ENCODE assay signal across 20 cellular contexts in the genomic region with DNA sequence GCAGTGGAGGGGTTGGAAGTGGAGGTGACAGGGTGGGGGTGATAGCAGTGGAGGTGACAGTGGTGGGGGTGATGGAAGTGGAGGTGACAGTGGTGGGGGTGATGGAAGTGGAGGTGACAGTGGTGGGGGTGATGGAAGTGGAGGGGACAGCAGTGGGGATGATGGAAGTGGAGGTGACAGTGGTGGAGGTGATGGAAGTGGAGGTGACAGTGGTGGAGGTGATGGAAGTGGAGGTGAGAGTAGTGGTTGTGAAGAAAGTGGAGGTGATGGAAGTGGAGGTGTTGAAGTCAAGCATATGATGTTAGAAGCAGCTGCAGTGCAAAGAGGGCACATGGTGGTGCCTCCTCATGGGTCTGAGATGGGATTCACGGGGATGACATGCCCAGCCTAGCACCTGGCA.
DNase-seq lines count a peak whose midpoint lies in the region; ATAC-seq lines count a peak whose summit lies in the region.
"Had no signal": no experiment of that assay in that cellular context is flagged by ENCODE, and none has a peak within 500 bp of the region (broad histone marks: within the 10 kb centered on the region; RNA-seq: fewer than 3 reads in every experiment).

No MANE protein-coding gene starts in this region.

- no peak overlapping the region for H2AK5ac ChIP-seq in neuronal stem cell (ENCODE audit: low read depth, low read length)

- peaks cover 13% of the 10 kb centered on the region for H3K27me3 Mint-ChIP-seq in memory B cell
- H3K27me3 Mint-ChIP-seq: CD4-positive, alpha-beta memory T cell; CD4-positive, CD25-positive, alpha-beta regulatory T cell had no signal

- 0 out of 2 replicates have a peak overlapping the region, but pooled peaks have one; percentile 52 for H3K4me2 ChIP-seq in BLaER1
- H3K4me2 ChIP-seq in neuronal stem cell (ENCODE audit: insufficient read depth, low read length, poor library complexity, severe bottlenecking) = no peak overlapping the region
- H3K4me2 ChIP-seq: A549 had no signal

- H2AFZ ChIP-seq in neuronal stem cell (ENCODE audit: low read length) = no peak overlapping the region

- H3K4me3 Mint-ChIP-seq in memory B cell = no peak overlapping the region
- H3K4me3 Mint-ChIP-seq: B cell; CD14-positive monocyte; CD4-positive, alpha-beta memory T cell; CD8-positive, alpha-beta memory T cell had no signal

- peaks cover 10% of the 10 kb centered on the region for H3K4me1 Mint-ChIP-seq in memory B cell
- H3K4me1 Mint-ChIP-seq: CD14-positive monocyte; CD4-positive, alpha-beta memory T cell; CD4-positive, CD25-positive, alpha-beta regulatory T cell; CD8-positive, alpha-beta memory T cell had no signal

- H3K9ac ChIP-seq in BLaER1 (no peak overlapping the region), neuronal stem cell (ENCODE audit: low read depth, low read length, poor library complexity) (no peak overlapping the region)

- H4K91ac ChIP-seq in neuronal stem cell (ENCODE audit: low read depth, low read length, poor library complexity) = no peak overlapping the region

- H3K79me1 ChIP-seq in neuronal stem cell (ENCODE audit: low read depth, low read length) = no peaks in the 10 kb centered on the region

- H3K9me3 ChIP-seq in BLaER1 = no peaks in the 10 kb centered on the region
- no peaks in the 10 kb centered on the region for H3K9me3 ChIP-seq in neuronal stem cell (replicated peaks in 1 of 2; ENCODE audit: control insufficient read depth in 2 of 2, insufficient read depth in 1 of 2, low read depth in 1 of 2, low read length in 2 of 2)
- H3K9me3 ChIP-seq: A549 had no signal

- H3K36me3 ChIP-seq in BLaER1 = no peaks in the 10 kb centered on the region
- H3K36me3 ChIP-seq in neuronal stem cell (replicated peaks in 1 of 2; ENCODE audit: control insufficient read depth in 2 of 2, insufficient read depth in 2 of 2, low read length in 2 of 2) = no peaks in the 10 kb centered on the region

- H4K20me1 ChIP-seq in BLaER1 = no peaks in the 10 kb centered on the region

- H3K18ac ChIP-seq in neuronal stem cell (ENCODE audit: low read length) = peak overlapping the region; percentile 49

- no peaks in the 10 kb centered on the region for H3K9me3 Mint-ChIP-seq in memory B cell
- H3K9me3 Mint-ChIP-seq: CD4-positive, alpha-beta memory T cell; CD4-positive, CD25-positive, alpha-beta regulatory T cell; CD8-positive, alpha-beta memory T cell had no signal

- H2BK120ac ChIP-seq in neuronal stem cell (ENCODE audit: low read depth, low read length) = no peak overlapping the region

- no peak overlapping the region for H2BK15ac ChIP-seq in neuronal stem cell (ENCODE audit: low read length)

- no CpG with 5 or more reads among the region's 1 CpG for WGBS in neuronal stem cell (ENCODE audit: extremely low coverage in 2 of 2, insufficient read length in 2 of 2, insufficient replicate concordance in 1 of 2), 2 donors

- no peak overlapping the region for H3K4me3 ChIP-seq in BLaER1
- H3K4me3 ChIP-seq in neuronal stem cell (ENCODE audit: low read length in 2 of 2) = peak overlapping the region in 1 of 2 donors; percentile 9
- H3K4me3 ChIP-seq: A549 had no signal

- H2BK5ac ChIP-seq in neuronal stem cell (ENCODE audit: low read length) = no peak overlapping the region

- H3K14ac ChIP-seq in neuronal stem cell (ENCODE audit: low read length) = no peak overlapping the region

- H3K4me1 ChIP-seq in BLaER1 = peaks cover 29% of the 10 kb centered on the region
- peaks cover 0 to 22% of the 10 kb centered on the region in 2 donors for H3K4me1 ChIP-seq in neuronal stem cell (ENCODE audit: control insufficient read depth in 2 of 2, insufficient read depth in 1 of 2, low read depth in 1 of 2, low read length in 2 of 2)
- H3K4me1 ChIP-seq: A549 had no signal

- H3K27me3 ChIP-seq in BLaER1 (no peaks in the 10 kb centered on the region), neuronal stem cell (ENCODE audit: control insufficient read depth in 3 of 3, insufficient read depth in 3 of 3, low read depth in 1 of 3, low read length in 3 of 3) (peaks cover 0 to 21% (median 0%) of the 10 kb centered on the region in 3 experiments)

- no peak overlapping the region for H3K4ac ChIP-seq in neuronal stem cell (ENCODE audit: low read length)

- H3K23ac ChIP-seq in neuronal stem cell (ENCODE audit: low read depth, low read length, poor library complexity) = no peak overlapping the region

- H3K27ac ChIP-seq in BLaER1 (no peak overlapping the region), neuronal stem cell (replicated peaks; ENCODE audit: low read length) (no peak overlapping the region)
- H3K27ac ChIP-seq: 22Rv1, A549 had no signal

- no peak overlapping the region for H2BK12ac ChIP-seq in neuronal stem cell (ENCODE audit: low read length)

- DNase-seq in memory B cell (ENCODE audit: low spot score in 2 of 2) (no peak), neuronal stem cell (ENCODE audit: low spot score) (no peak), NCI-H2196 treated with DMSO at 0.1 percent for 48 hours (lab: John Stamatoyannopoulos, UW; ENCODE audit: unreplicated experiment) (no peak), HUDEP-2 (lab: John Stamatoyannopoulos, UW; ENCODE audit: unreplicated experiment in 76 of 76) (no peak)
- DNase-seq: AML-193; C1 segment of cervical spinal cord; CD4-positive, alpha-beta memory T cell; CD4-positive, CD25-positive, alpha-beta regulatory T cell; CD8-positive, alpha-beta memory T cell; COR-L47; DMS 273 treated with DMSO at 0.1 percent for 48 hours; DMS153; DMS53; DMS79 treated with DMSO at 0.1 percent for 48 hours; GF-D8 had no signal

- no peak for ATAC-seq in memory B cell (ENCODE audit: low read depth)
- ATAC-seq: A549 had no signal

- no peak overlapping the region for H4K8ac ChIP-seq in neuronal stem cell (ENCODE audit: low read depth, low read length)

- peak overlapping the region; percentile 11 for H3K27ac Mint-ChIP-seq in memory B cell
- H3K27ac Mint-ChIP-seq: B cell; CD4-positive, CD25-positive, alpha-beta regulatory T cell; CD8-positive, alpha-beta memory T cell had no signal

- no peaks in the 10 kb centered on the region for H3K36me3 Mint-ChIP-seq in memory B cell
- H3K36me3 Mint-ChIP-seq: CD14-positive monocyte; CD4-positive, alpha-beta memory T cell; CD4-positive, CD25-positive, alpha-beta regulatory T cell; CD8-positive, alpha-beta memory T cell had no signal
